In genomic region chr15:82319522-82320278, GRCh38 we compare ENCODE assay signal across 7 cellular contexts. TPM values are rescaled to one million over a fixed set of nuclear protein-coding genes. Genes with fewer than 3 reads are reported as not detected.
DNase-seq lines count a peak whose midpoint lies in the region; ATAC-seq, FAIRE-seq and TF ChIP-seq lines count a peak whose summit lies in the region.
"Not testable (repeated sequence)": the region's sequence is repeated elsewhere in the genome, so short reads cannot be mapped to it uniquely, and the experiment has no call there.
"Had no signal": no experiment of that assay in that cellular context is flagged by ENCODE, and none has a peak within 500 bp of the region (broad histone marks: within the 10 kb centered on the region; RNA-seq: fewer than 3 reads in every experiment).

No MANE protein-coding gene starts in this region.

- not testable (repeated sequence) for H3K9me3 ChIP-seq in RWPE2 (ENCODE audit: severe bottlenecking); K562 (replicated peaks; ENCODE audit: control insufficient read depth, insufficient read depth, low read depth, low read length); right lobe of liver; sigmoid colon

- not testable (repeated sequence) for TF ChIP-seq EP300 in K562 (IDR thresholded peaks at IDR 0.05; ENCODE audit: low read length); sigmoid colon (IDR thresholded peaks at IDR 0.05)

- H3K27me3 Mint-ChIP-seq in natural killer cell treated with Interleukin-12 subunit alpha and Interleukin-12 subunit beta and Interleukin-15 and Interleukin-18, amount 100 ng/mL, for 72 hours, result not testable (repeated sequence)

- not testable (repeated sequence) for H3K27me3 ChIP-seq in RWPE2 (ENCODE audit: insufficient read depth, poor library complexity, severe bottlenecking); K562 (ENCODE audit: control insufficient read depth in 2 of 2, insufficient read depth in 2 of 2, low read length in 2 of 2); right lobe of liver; sigmoid colon

- CTCF ChIA-PET in K562 (lab: Yijun Ruan, JAX; ENCODE audit: low intra/inter-chr PET ratio), result not testable (repeated sequence)

- not testable (repeated sequence) for H3K9me3 Mint-ChIP-seq in natural killer cell treated with Interleukin-12 subunit alpha and Interleukin-12 subunit beta and Interleukin-15 and Interleukin-18, amount 100 ng/mL, for 72 hours

- not testable (repeated sequence) for H3K4me3 Mint-ChIP-seq in natural killer cell treated with Interleukin-12 subunit alpha and Interleukin-12 subunit beta and Interleukin-15 and Interleukin-18, amount 100 ng/mL, for 72 hours

- not testable (repeated sequence) for TF ChIP-seq CTCF in RWPE2 (IDR thresholded peaks at IDR 0.05; ENCODE audit: poor library complexity, severe bottlenecking); K562 (IDR thresholded peaks at IDR 0.05 in 2 of 3, conservative IDR thresholded peaks at IDR 0.05 in 1 of 3; ENCODE audit: insufficient read depth in 2 of 3, low read depth in 1 of 3, low read length in 3 of 3); right lobe of liver (IDR thresholded peaks at IDR 0.05); sigmoid colon (IDR thresholded peaks at IDR 0.05)

- FAIRE-seq in K562 (lab: Jason Lieb, UNC), result not testable (repeated sequence)

- not testable (repeated sequence) for H3K36me3 ChIP-seq in RWPE2 (ENCODE audit: low read depth); K562 (ENCODE audit: control insufficient read depth, insufficient read depth, low read length); right lobe of liver; sigmoid colon

- in situ Hi-C loops in K562 (cut with MboI), result not testable (repeated sequence)

- not testable (repeated sequence) for H3K79me2 ChIP-seq in K562 (ENCODE audit: control insufficient read depth, insufficient read depth, low read length)

- not testable (repeated sequence) for H3K36me3 Mint-ChIP-seq in natural killer cell treated with Interleukin-12 subunit alpha and Interleukin-12 subunit beta and Interleukin-15 and Interleukin-18, amount 100 ng/mL, for 72 hours

- not testable (repeated sequence) for ATAC-seq in RWPE2 (ENCODE audit: low read depth); natural killer cell treated with Interleukin-12 subunit alpha and Interleukin-12 subunit beta and Interleukin-15 and Interleukin-18, amount 100 ng/mL, for 72 hours
- ATAC-seq in K562 (peak; percentile 12; the same call in 1 of the 3 replicates), right lobe of liver (peak in 3 of 4 donors; percentile 14 to 74 (median 39))

- not testable (repeated sequence) for TF ChIP-seq POLR2A in K562 (conservative IDR thresholded peaks at IDR 0.05); right lobe of liver (IDR thresholded peaks at IDR 0.05); sigmoid colon (IDR thresholded peaks at IDR 0.05)

- BruUV-seq in K562 (replicated peaks; lab: Mats Ljungman, UMichigan), result not testable (repeated sequence)

- not testable (repeated sequence) for H3K27ac Mint-ChIP-seq in natural killer cell treated with Interleukin-12 subunit alpha and Interleukin-12 subunit beta and Interleukin-15 and Interleukin-18, amount 100 ng/mL, for 72 hours

- H2AFZ ChIP-seq in K562 (ENCODE audit: low read depth, low read length), result not testable (repeated sequence)

- H3K27ac ChIP-seq in RWPE2 (ENCODE audit: poor library complexity, severe bottlenecking); K562 (ENCODE audit: extremely low read depth, low read depth, low read length); right lobe of liver; sigmoid colon: not testable (repeated sequence)

- WGBS in K562 (ENCODE audit: insufficient coverage, low coverage, missing lambda C conversion rate), result 25% methylated on average over 14 of the region's 19 CpGs
- 41% methylated on average over 7 of the region's 19 CpGs for WGBS in right lobe of liver (ENCODE audit: insufficient coverage, low coverage, low lambda C conversion rate, missing lambda C conversion rate)
- WGBS in sigmoid colon, 2 donors, result 87 to 90% methylated on average over 16 of the region's 19 CpGs

- H4K20me1 ChIP-seq in K562 (replicated peaks; ENCODE audit: control insufficient read depth, insufficient read depth, low read length), result not testable (repeated sequence)

- H3K9ac ChIP-seq in K562 (ENCODE audit: insufficient read depth in 1 of 2, low read depth in 2 of 2, low read length in 2 of 2), result not testable (repeated sequence)

- H3K4me1 ChIP-seq in RWPE2 (ENCODE audit: insufficient read depth, poor library complexity, severe bottlenecking); right lobe of liver; sigmoid colon: not testable (repeated sequence)
- peaks cover 3 to 26% of the 10 kb centered on the region in 2 experiments; a peak in 3 of 5 replicates for H3K4me1 ChIP-seq in K562 (replicated peaks in 1 of 2; ENCODE audit: control insufficient read depth in 2 of 2, insufficient read depth in 2 of 2, low read length in 2 of 2)

- POLR2A ChIA-PET in K562 (lab: Yijun Ruan, JAX), result not testable (repeated sequence)

- H3K4me1 Mint-ChIP-seq in natural killer cell treated with Interleukin-12 subunit alpha and Interleukin-12 subunit beta and Interleukin-15 and Interleukin-18, amount 100 ng/mL, for 72 hours (ENCODE audit: low read depth in 2 of 2), result not testable (repeated sequence)

- TF ChIP-seq RAD21 in K562 (CRISPR knock-in tag; conservative IDR thresholded peaks at IDR 0.05 in 1 of 2, IDR thresholded peaks at IDR 0.05 in 1 of 2), result not testable (repeated sequence)

- intact Hi-C loops in K562 (cut with micrococcal nuclease); cardiac septum (cut with DNase I); right lobe of liver (cut with DNase I); sigmoid colon (cut with DNase I): not testable (repeated sequence)

- not testable (repeated sequence) for H3K9me1 ChIP-seq in K562 (ENCODE audit: control insufficient read depth, insufficient read depth, low read length)

- H3K4me2 ChIP-seq in K562 (ENCODE audit: insufficient read depth, low read length), result not testable (repeated sequence)

- not testable (repeated sequence) for H3K4me3 ChIP-seq in RWPE2 (ENCODE audit: severe bottlenecking); K562; right lobe of liver; sigmoid colon

- DNase-seq in RWPE2 (ENCODE audit: low spot score) (peak; percentile 55), cardiac septum (ENCODE audit: low spot score) (peak; percentile 38), sigmoid colon (peak; percentile 56)
- not testable (repeated sequence) for DNase-seq in K562 (ENCODE audit: extremely low read depth in 1 of 4, low spot score in 3 of 4); right lobe of liver
- DNase-seq in natural killer cell treated with Interleukin-12 subunit alpha and Interleukin-12 subunit beta and Interleukin-15 and Interleukin-18, amount 100 ng/mL, for 72 hours (ENCODE audit: low spot score), result peak; percentile 54

RNA-seq across cellular contexts. Expression of gene GOLGA6L10, which starts 29.6 kb away (rescaled TPM):
- total RNA-seq in K562 (2011; cell fraction: chromatin; rRNA removed; ENCODE audit: low replicate concordance), result 10.5 and 22.9 TPM in 2 replicates
- 4.5 and 5.5 TPM in 2 replicates for total RNA-seq in K562 (2011; cell fraction: nucleolus; rRNA removed)
- 22.1 and 29.5 TPM in 2 replicates for total RNA-seq in K562 (2011; cell fraction: nucleoplasm; rRNA removed)
- total RNA-seq in K562 (2014; rRNA removed) (2.4 and 2.7 TPM in 2 replicates), K562 (2014; rRNA removed; fragmentation: Illumina TruSeq; extraction: Trizol) (1.9 and 3.0 TPM in 2 replicates), K562 (2015; rRNA removed; fragmentation: Illumina TruSeq; extraction: Trizol) (2.0 TPM in 2 replicates), K562 (2021) (2.2 TPM in 2 replicates), cardiac septum (0.86 TPM), right lobe of liver (under 1 TPM; 0.06 to 0.93 (median 0.38) TPM), sigmoid colon (1 to 10 TPM; 1.8 to 3.0 (median 1.8) TPM)
- polyA plus RNA-seq in K562 (2011; rRNA removed) (4.0 and 4.1 TPM in 2 replicates), K562 (2014; fragmentation: Illumina TruSeq; extraction: Trizol) (1.5 and 2.0 TPM in 2 replicates), K562 (2014; fragmentation: Nextera tagmentation; extraction: Ambion mirVana) (under 1 TPM; 0.32 to 0.34 TPM), K562 (2014; rRNA removed) (2.7 and 7.1 TPM in 2 replicates), sigmoid colon (1 to 10 TPM in 2 of 3 donors, under 1 TPM in 1; 0.60 to 3.0 (median 1.4) TPM)
- 0.22 and 0.60 TPM in 2 replicates for polyA plus RNA-seq in K562 (2011; cell fraction: cytosol; rRNA removed)
- polyA plus RNA-seq in K562 (2011; cell fraction: nucleus; rRNA removed), result 6.1 and 8.4 TPM in 2 replicates
- 1.3 and 3.8 TPM in 2 replicates for polyA plus RNA-seq in K562 (2012)
- 2.1 and 2.2 TPM in 2 replicates for polyA minus RNA-seq in K562 (2011; rRNA and poly(A)+ RNA removed)
- 0.86 TPM in 1 of 2 replicates, not detected in the other for polyA minus RNA-seq in K562 (2011; cell fraction: cytosol; rRNA and poly(A)+ RNA removed)
- polyA minus RNA-seq in K562 (2011; cell fraction: nucleus; rRNA and poly(A)+ RNA removed), result 3.4 and 7.1 TPM in 2 replicates
- 1 to 10 TPM; 2.4 to 3.0 TPM for total RNA-seq in natural killer cell treated with Interleukin-12 subunit alpha and Interleukin-12 subunit beta and Interleukin-15 and Interleukin-18, amount 100 ng/mL, for 72 hours

RNA-seq across cellular contexts. Expression of gene SAXO2, which starts 57.1 kb away (rescaled TPM):
- 7.6 and 10.0 TPM in 2 replicates for total RNA-seq in K562 (2011; cell fraction: chromatin; rRNA removed; ENCODE audit: low replicate concordance)
- 7.0 and 21.3 TPM in 2 replicates for total RNA-seq in K562 (2011; cell fraction: nucleolus; rRNA removed)
- total RNA-seq in K562 (2011; cell fraction: nucleoplasm; rRNA removed), result 17.5 and 28.9 TPM in 2 replicates
- total RNA-seq in K562 (2014; rRNA removed) (3.2 and 8.5 TPM in 2 replicates), K562 (2014; rRNA removed; fragmentation: Illumina TruSeq; extraction: Trizol) (3.1 and 3.6 TPM in 2 replicates), K562 (2015; rRNA removed; fragmentation: Illumina TruSeq; extraction: Trizol) (5.0 and 8.6 TPM in 2 replicates), K562 (2021) (5.7 and 8.2 TPM in 2 replicates), cardiac septum (3.3 TPM), right lobe of liver (1 to 10 TPM in 1 of 6 experiments, under 1 TPM in 4, not detected in 1; 0.06 to 1.1 (median 0.26) TPM), sigmoid colon (1 to 10 TPM in 2 of 4 donors, under 1 TPM in 1, not detected in 1; 0.55 to 2.1 (median 1.8) TPM)
- polyA plus RNA-seq in K562 (2011; rRNA removed) (12.0 and 14.2 TPM in 2 replicates), K562 (2014; fragmentation: Illumina TruSeq; extraction: Trizol) (3.8 and 4.5 TPM in 2 replicates), K562 (2014; fragmentation: Nextera tagmentation; extraction: Ambion mirVana) (1 to 10 TPM; 6.0 to 9.5 TPM), K562 (2014; rRNA removed) (9.6 and 10.0 TPM in 2 replicates), sigmoid colon (1 to 10 TPM in 1 of 3 donors, under 1 TPM in 2; 0.23 to 4.8 (median 0.57) TPM)
- 4.0 and 5.6 TPM in 2 replicates for polyA plus RNA-seq in K562 (2011; cell fraction: cytosol; rRNA removed)
- 10.9 and 12.6 TPM in 2 replicates for polyA plus RNA-seq in K562 (2011; cell fraction: nucleus; rRNA removed)
- polyA plus RNA-seq in K562 (2012), result 7.6 and 9.3 TPM in 2 replicates
- 0.67 and 2.9 TPM in 2 replicates for polyA minus RNA-seq in K562 (2011; rRNA and poly(A)+ RNA removed)
- polyA minus RNA-seq in K562 (2011; cell fraction: cytosol; rRNA and poly(A)+ RNA removed), result 0.29 TPM in 1 of 2 replicates, not detected in the other
- 9.7 and 18.3 TPM in 2 replicates for polyA minus RNA-seq in K562 (2011; cell fraction: nucleus; rRNA and poly(A)+ RNA removed)
- total RNA-seq in natural killer cell treated with Interleukin-12 subunit alpha and Interleukin-12 subunit beta and Interleukin-15 and Interleukin-18, amount 100 ng/mL, for 72 hours, result 1 to 10 TPM in 1 of 2 donors, under 1 TPM in 1; 0.59 to 1.3 TPM
- total RNA-seq: CD4-positive, CD25-positive, alpha-beta regulatory T cell had no signal

RNA-seq across cellular contexts. Expression of gene EFL1, which starts 57.2 kb away (rescaled TPM):
- total RNA-seq in K562 (2011; cell fraction: chromatin; rRNA removed; ENCODE audit: low replicate concordance), result 29.4 and 54.1 TPM in 2 replicates
- total RNA-seq in K562 (2011; cell fraction: nucleolus; rRNA removed), result 14.3 and 17.9 TPM in 2 replicates
- total RNA-seq in K562 (2011; cell fraction: nucleoplasm; rRNA removed), result 20.7 and 30.6 TPM in 2 replicates
- total RNA-seq in K562 (2014; rRNA removed) (14.0 and 18.0 TPM in 2 replicates), K562 (2014; rRNA removed; fragmentation: Illumina TruSeq; extraction: Trizol) (24.3 and 26.6 TPM in 2 replicates), K562 (2015; rRNA removed; fragmentation: Illumina TruSeq; extraction: Trizol) (21.8 and 23.0 TPM in 2 replicates), K562 (2021) (16.6 and 17.4 TPM in 2 replicates), cardiac septum (10.3 TPM), right lobe of liver (10 to 100 TPM in 2 of 6 experiments, 1 to 10 TPM in 4; 4.6 to 12.9 (median 9.4) TPM), sigmoid colon (10 to 100 TPM; 11.5 to 15.3 (median 12.8) TPM)
- polyA plus RNA-seq in K562 (2011; rRNA removed) (17.1 and 26.2 TPM in 2 replicates), K562 (2014; fragmentation: Illumina TruSeq; extraction: Trizol) (17.9 and 32.5 TPM in 2 replicates), K562 (2014; fragmentation: Nextera tagmentation; extraction: Ambion mirVana) (10 to 100 TPM in 1 of 2 experiments, 1 to 10 TPM in 1; 4.8 to 16.9 TPM), K562 (2014; rRNA removed) (13.4 and 14.7 TPM in 2 replicates), sigmoid colon (10 to 100 TPM; 10.8 to 15.7 (median 14.0) TPM)
- 5.6 and 7.8 TPM in 2 replicates for polyA plus RNA-seq in K562 (2011; cell fraction: cytosol; rRNA removed)
- polyA plus RNA-seq in K562 (2011; cell fraction: nucleus; rRNA removed), result 11.1 and 12.7 TPM in 2 replicates
- polyA plus RNA-seq in K562 (2012), result 11.9 and 12.9 TPM in 2 replicates
- 39.6 and 46.1 TPM in 2 replicates for polyA minus RNA-seq in K562 (2011; rRNA and poly(A)+ RNA removed)
- polyA minus RNA-seq in K562 (2011; cell fraction: cytosol; rRNA and poly(A)+ RNA removed), result 16.9 and 21.6 TPM in 2 replicates
- 20.9 and 29.1 TPM in 2 replicates for polyA minus RNA-seq in K562 (2011; cell fraction: nucleus; rRNA and poly(A)+ RNA removed)
- total RNA-seq in natural killer cell treated with Interleukin-12 subunit alpha and Interleukin-12 subunit beta and Interleukin-15 and Interleukin-18, amount 100 ng/mL, for 72 hours, result 10 to 100 TPM; 23.4 to 35.6 TPM
